16 cellular contexts compared by ENCODE assay signal in the genomic region with DNA sequence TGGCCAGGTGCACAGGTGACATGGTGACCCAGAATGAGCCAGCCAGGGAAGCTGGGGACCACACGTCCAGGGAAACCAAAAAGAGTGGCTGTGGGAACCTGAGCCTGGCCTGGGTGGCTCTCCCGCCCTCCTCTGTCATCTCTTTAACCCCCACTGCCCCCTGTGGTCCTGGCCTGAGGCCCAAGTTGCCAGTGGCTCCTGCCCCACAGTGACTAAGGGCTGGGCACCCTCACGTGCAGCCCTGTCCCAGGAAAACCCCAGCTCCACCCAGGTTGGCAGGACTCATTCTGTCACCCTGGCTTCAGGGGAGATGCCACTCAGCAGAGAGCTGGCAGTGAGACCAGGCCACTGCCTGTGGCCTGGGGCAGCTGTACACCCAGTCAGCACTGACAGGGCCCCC. TPM values are rescaled to one million over a fixed set of nuclear protein-coding genes. Genes with fewer than 3 reads are reported as not detected.
DNase-seq lines count a peak whose midpoint lies in the region; ATAC-seq, FAIRE-seq and TF ChIP-seq lines count a peak whose summit lies in the region.
"Had no signal": no experiment of that assay in that cellular context is flagged by ENCODE, and none has a peak within 500 bp of the region (broad histone marks: within the 10 kb centered on the region; RNA-seq: fewer than 3 reads in every experiment).

No MANE protein-coding gene starts in this region.

- peaks cover 52% of the 10 kb centered on the region for H3K4me1 ChIP-seq in A549
- H3K4me1 ChIP-seq in body of pancreas: peaks cover 70% of the 10 kb centered on the region
- peaks cover 0 to 11% of the 10 kb centered on the region in 2 donors for H3K4me1 ChIP-seq in naive thymus-derived CD4-positive, alpha-beta T cell (ENCODE audit: control insufficient read depth in 2 of 2, insufficient read depth in 2 of 2, low read length in 2 of 2)
- peaks cover 36% of the 10 kb centered on the region for H3K4me1 ChIP-seq in ovary (ENCODE audit: insufficient read depth)

- TF ChIP-seq RAD21 in A549 (conservative IDR thresholded peaks at IDR 0.05 in 1 of 2, IDR thresholded peaks at IDR 0.05 in 1 of 2): no peak

- FAIRE-seq in A549 (lab: Jason Lieb, UNC): no peak

- H3K4me3 ChIP-seq in A549 (no peak overlapping the region), body of pancreas (no peak overlapping the region), ovary (no peak overlapping the region)
- no peak overlapping the region for H3K4me3 ChIP-seq in naive thymus-derived CD4-positive, alpha-beta T cell (ENCODE audit: low read length)
- H3K4me3 ChIP-seq: adrenal gland had no signal

- H3K36me3 Mint-ChIP-seq in naive thymus-derived CD4-positive, alpha-beta T cell: peaks cover 0 to 6% (median 0%) of the 10 kb centered on the region in 5 donors

- ATAC-seq in A549 (peak; percentile 9 to 10; a peak in 3 of 6 replicates), body of pancreas (peak; percentile 49)
- ATAC-seq in naive thymus-derived CD4-positive, alpha-beta T cell: peak; percentile 21

- H3K27ac ChIP-seq in A549: peak overlapping the region; percentile 11 to 92; a peak in 4 of 6 replicates
- peak overlapping the region; percentile 75 to 89 (median 84) for H3K27ac ChIP-seq in body of pancreas
- H3K27ac ChIP-seq in naive thymus-derived CD4-positive, alpha-beta T cell (ENCODE audit: low read depth, low read length): no peak overlapping the region
- no peak overlapping the region for H3K27ac ChIP-seq in ovary

- no peak for TF ChIP-seq CTCF in A549 (IDR thresholded peaks at IDR 0.05)
- no peak for TF ChIP-seq CTCF in body of pancreas (IDR thresholded peaks at IDR 0.05)
- no peak for TF ChIP-seq CTCF in ovary (IDR thresholded peaks at IDR 0.05)

- H3K4me2 ChIP-seq in A549: peak overlapping the region; percentile 78

- no peaks in the 10 kb centered on the region for H3K9me3 ChIP-seq in A549
- H3K9me3 ChIP-seq in body of pancreas: no peaks in the 10 kb centered on the region
- H3K9me3 ChIP-seq in naive thymus-derived CD4-positive, alpha-beta T cell (ENCODE audit: control insufficient read depth in 2 of 3, low read length in 3 of 3): no peaks in the 10 kb centered on the region
- no peaks in the 10 kb centered on the region for H3K9me3 ChIP-seq in ovary
- H3K9me3 ChIP-seq: adrenal gland had no signal

- H3K27me3 ChIP-seq in body of pancreas (no peaks in the 10 kb centered on the region), ovary (no peaks in the 10 kb centered on the region)
- H3K27me3 ChIP-seq in naive thymus-derived CD4-positive, alpha-beta T cell (ENCODE audit: control insufficient read depth in 2 of 2, insufficient read depth in 2 of 2, low read length in 2 of 2): no peaks in the 10 kb centered on the region
- H3K27me3 ChIP-seq: adrenal gland had no signal

- intact Hi-C loops in body of pancreas (cut with DNase I): loop anchor here (10.0 kb wide), 1 partner anchor 96 kb away; no protein-coding TSS in a partner anchor
- intact Hi-C loops in naive thymus-derived CD4-positive, alpha-beta T cell (cut with micrococcal nuclease): loop anchor here (10.0 kb wide), 2 partner anchors 56 to 206 kb away; a partner anchor contains a TSS
- intact Hi-C loops in ovary (cut with DNase I): loop anchor here (5.0 to 10.0 kb wide), 4 partner anchors 46 to 119 kb away; a partner anchor contains a TSS

- H3K27ac Mint-ChIP-seq in naive thymus-derived CD4-positive, alpha-beta T cell: no peak overlapping the region

- TF ChIP-seq EP300 in A549 (IDR thresholded peaks at IDR 0.05) (no peak), ovary (IDR thresholded peaks at IDR 0.05) (no peak)

- 61% methylated on average over 2 of the region's 3 CpGs for WGBS in A549 (ENCODE audit: missing lambda C conversion rate)
- WGBS in body of pancreas, 2 donors: 59 to 81% methylated on average over 2 to 3 of the region's 3 CpGs
- 76 to 89% (median 83%) methylated on average over 3 of the region's 3 CpGs for WGBS in ovary, 3 donors

- DNase-seq in A549 (ENCODE audit: low read depth in 1 of 2, low spot score in 1 of 2) (peak in 1 of 2 experiments; percentile 30), HT-29 (ENCODE audit: low spot score) (peak; percentile 36), body of pancreas (peak; percentile 40 to 70 (median 64)), ovary (no peak), AML-193 (lab: John Stamatoyannopoulos, UW) (no peak), superior temporal gyrus (ENCODE audit: extremely low spot score) (no peak)
- DNase-seq in naive thymus-derived CD4-positive, alpha-beta T cell: no peak
- DNase-seq in stimulated activated CD4-positive, alpha-beta T cell treated with anti-CD3 and anti-CD28 coated beads, Interleukin-12 subunit alpha, Interleukin-12 subunit beta, amount 100 ng/mL, for 4 hours: no peak
- DNase-seq: activated CD4-positive, alpha-beta T cell treated with anti-CD3 and anti-CD28 coated beads for 48 hours; adrenal gland; NCI-H1048; NCI-H2171; SHP77; stimulated activated CD4-positive, alpha-beta T cell treated with anti-CD3 and anti-CD28 coated beads, Interleukin-1b, Interleukin-23, amount 100 ng/mL, for 48 hours; T-helper 9 cell had no signal

- H3K4me1 Mint-ChIP-seq in naive thymus-derived CD4-positive, alpha-beta T cell: peaks cover 4 to 20% (median 12%) of the 10 kb centered on the region in 7 donors

- H3K9me3 Mint-ChIP-seq in naive thymus-derived CD4-positive, alpha-beta T cell: no peaks in the 10 kb centered on the region

- H3K27me3 Mint-ChIP-seq in naive thymus-derived CD4-positive, alpha-beta T cell: no peaks in the 10 kb centered on the region
- H3K27me3 Mint-ChIP-seq: progenitor cell of endocrine pancreas had no signal

- CTCF ChIA-PET in A549 (lab: Yijun Ruan, JAX): interaction anchor here (0.5 to 4.4 kb wide), 21 partner anchors 8 to 378 kb away, joined by 3 to 38 read pairs (median 8); a partner anchor contains a TSS
- CTCF ChIA-PET in naive thymus-derived CD4-positive, alpha-beta T cell (lab: Charles Lee): interaction anchor here (0.7 to 1.5 kb wide), 2 partner anchors 51 to 145 kb away, joined by 4 read pairs; no protein-coding TSS in a partner anchor

- POLR2A ChIA-PET in A549 (lab: Yijun Ruan, JAX): interaction anchor here (0.6 kb wide), 2 partner anchors 167 to 280 kb away, joined by 3 read pairs; no protein-coding TSS in a partner anchor
- POLR2A ChIA-PET in naive thymus-derived CD4-positive, alpha-beta T cell (lab: Charles Lee): no interaction called here

- H3K4me3 Mint-ChIP-seq in naive thymus-derived CD4-positive, alpha-beta T cell: no peak overlapping the region

- TF ChIP-seq POLR2A in A549 (IDR thresholded peaks at IDR 0.05; ENCODE audit: low read length): no peak
- TF ChIP-seq POLR2A in body of pancreas (IDR thresholded peaks at IDR 0.05): peak in 2 of 3 donors; percentile 27 to 31
- TF ChIP-seq POLR2A in ovary (IDR thresholded peaks at IDR 0.05): no peak

- H3K36me3 ChIP-seq in body of pancreas (replicated peaks in 1 of 2; ENCODE audit: insufficient read depth in 1 of 2, low read depth in 2 of 2) (no peaks in the 10 kb centered on the region), ovary (no peaks in the 10 kb centered on the region)
- H3K36me3 ChIP-seq in naive thymus-derived CD4-positive, alpha-beta T cell (ENCODE audit: control insufficient read depth in 2 of 3, insufficient read depth in 3 of 3, low read length in 3 of 3): peaks cover 3 to 47% (median 4%) of the 10 kb centered on the region in 3 experiments

TF ChIP-seq in A549, 52 proteins besides CTCF, POLR2A, EP300 and RAD21:
- no peak for TF ChIP-seq NFE2L2 (conservative IDR thresholded peaks at IDR 0.05; ENCODE audit: low read length)
- TF ChIP-seq BHLHE40 (IDR thresholded peaks at IDR 0.05; ENCODE audit: low read depth, low read length): peak; percentile 57; the same call in 1 of the 2 replicates

RNA-seq across cellular contexts. Expression of a gene that starts 30.6 kb away (rescaled TPM):
- polyA plus RNA-seq in A549 (2011; rRNA removed) (17.6 and 18.0 TPM in 2 replicates), A549 (2017; fragmentation: RNase III; extraction: RNeasy Plus Mini Kit Qiagen cat#74134 plus additional on column Dnase treatment) (48.5 to 71.0 TPM (median 60.7 TPM) in 3 replicates), ovary (100 to 1,000 TPM in 1 of 2 donors, 1 to 10 TPM in 1; 9.6 to 144 TPM)
- 43.0 and 56.5 TPM in 2 replicates for polyA plus RNA-seq in A549 (2012; cell fraction: cytosol; rRNA removed)
- polyA plus RNA-seq in A549 (2012; cell fraction: nucleus; rRNA removed): 199 and 307 TPM in 2 replicates
- 17.4 and 29.8 TPM in 2 replicates for polyA minus RNA-seq in A549 (2011; rRNA and poly(A)+ RNA removed)
- total RNA-seq in HT-29 (2014; rRNA removed; shearing (Covaris generic)): 5.3 and 14.9 TPM in 2 replicates
- total RNA-seq in body of pancreas (10 to 100 TPM; 52.7 to 72.8 TPM), ovary (100 to 1,000 TPM in 6 of 7 donors, 10 to 100 TPM in 1; 45.2 to 345 (median 217) TPM)
- total RNA-seq in naive thymus-derived CD4-positive, alpha-beta T cell: 10 to 100 TPM in 4 of 5 experiments, 1 to 10 TPM in 1; 9.5 to 42.5 (median 42.0) TPM
- 10 to 100 TPM; 21.9 to 29.0 TPM for polyA plus RNA-seq in naive thymus-derived CD4-positive, alpha-beta T cell

RNA-seq across cellular contexts. Expression of a gene that starts 49.3 kb away (rescaled TPM):
- polyA plus RNA-seq in A549 (2011; rRNA removed) (5.4 and 6.9 TPM in 2 replicates), A549 (2017; fragmentation: RNase III; extraction: RNeasy Plus Mini Kit Qiagen cat#74134 plus additional on column Dnase treatment) (37.8 to 43.2 TPM (median 41.5 TPM) in 3 replicates), ovary (10 to 100 TPM in 1 of 2 donors, 1 to 10 TPM in 1; 4.6 to 90.3 TPM)
- 28.5 and 47.8 TPM in 2 replicates for polyA plus RNA-seq in A549 (2012; cell fraction: cytosol; rRNA removed)
- 69.4 and 124 TPM in 2 replicates for polyA plus RNA-seq in A549 (2012; cell fraction: nucleus; rRNA removed)
- 5.0 and 10.7 TPM in 2 replicates for polyA minus RNA-seq in A549 (2011; rRNA and poly(A)+ RNA removed)
- 78.0 and 87.1 TPM in 2 replicates for total RNA-seq in HT-29 (2014; rRNA removed; shearing (Covaris generic))
- total RNA-seq in body of pancreas (10 to 100 TPM; 50.1 to 63.9 TPM), ovary (100 to 1,000 TPM in 2 of 7 donors, 10 to 100 TPM in 5; 58.9 to 124 (median 88.3) TPM)
- total RNA-seq in naive thymus-derived CD4-positive, alpha-beta T cell: 100 to 1,000 TPM in 1 of 5 experiments, 10 to 100 TPM in 4; 27.0 to 185 (median 40.7) TPM
- polyA plus RNA-seq in naive thymus-derived CD4-positive, alpha-beta T cell: 10 to 100 TPM; 33.5 to 42.8 TPM

RNA-seq across cellular contexts. Expression of a gene that starts 53.4 kb away (rescaled TPM):
- 1.1 and 1.6 TPM in 2 replicates for polyA plus RNA-seq in A549 (2011; rRNA removed)
- polyA plus RNA-seq in A549 (2012; cell fraction: cytosol; rRNA removed): 4.1 and 5.9 TPM in 2 replicates
- 10.6 and 18.2 TPM in 2 replicates for polyA plus RNA-seq in A549 (2012; cell fraction: nucleus; rRNA removed)
- polyA plus RNA-seq in A549 (2017; fragmentation: RNase III; extraction: RNeasy Plus Mini Kit Qiagen cat#74134 plus additional on column Dnase treatment): 3.6 to 3.8 TPM (median 3.7 TPM) in 3 replicates
- polyA minus RNA-seq in A549 (2011; rRNA and poly(A)+ RNA removed): 2.4 and 3.6 TPM in 2 replicates
- total RNA-seq in HT-29 (2014; rRNA removed; shearing (Covaris generic)): 16.0 and 20.7 TPM in 2 replicates
- total RNA-seq in body of pancreas: 10 to 100 TPM; 12.5 to 14.2 TPM
- total RNA-seq in naive thymus-derived CD4-positive, alpha-beta T cell: 10 to 100 TPM; 18.9 to 70.4 (median 25.0) TPM
- 10 to 100 TPM in 1 of 2 donors, 1 to 10 TPM in 1; 8.9 to 12.6 TPM for polyA plus RNA-seq in naive thymus-derived CD4-positive, alpha-beta T cell
- 10 to 100 TPM in 6 of 7 donors, 1 to 10 TPM in 1; 9.8 to 22.3 (median 19.8) TPM for total RNA-seq in ovary
- polyA plus RNA-seq in ovary: 10 to 100 TPM in 1 of 2 donors, 1 to 10 TPM in 1; 1.6 to 12.3 TPM

Comparison
In these comparisons a context has a peak if more than half of its experiments do, and no peak if none do; other contexts are left out.
1. DNase-seq: peak in HT-29 (single experiment) and body of pancreas (4 of 4); none in naive thymus-derived CD4-positive, alpha-beta T cell (0 of 9), ovary (0 of 5), AML-193 (0 of 2), superior temporal gyrus (single experiment) and stimulated activated CD4-positive, alpha-beta T cell treated with anti-CD3 and anti-CD28 coated beads, Interleukin-12 subunit alpha, Interleukin-12 subunit beta, amount 100 ng/mL, for 4 hours (single experiment).
2. H3K27ac ChIP-seq: peak in A549 (2 of 2) and body of pancreas (4 of 4); none in naive thymus-derived CD4-positive, alpha-beta T cell (single experiment) and ovary (0 of 2).
3. POLR2A ChIP-seq: peak in body of pancreas (2 of 3); none in A549 (single experiment) and ovary (single experiment).
4. Peak in every context shown above with its lines, with median percentiles within 50 percentile points of each other: ATAC-seq.